ENCODE assay signal across 14 cellular contexts in genomic region chr6:166977626-166978550, GRCh38. TPM values are rescaled to one million over a fixed set of nuclear protein-coding genes. Genes with fewer than 3 reads are reported as not detected.
DNase-seq lines count a peak whose midpoint lies in the region; ATAC-seq and TF ChIP-seq lines count a peak whose summit lies in the region.
"Had no signal": no experiment of that assay in that cellular context is flagged by ENCODE, and none has a peak within 500 bp of the region (broad histone marks: within the 10 kb centered on the region; RNA-seq: fewer than 3 reads in every experiment).

No MANE protein-coding gene starts in this region.

- no peak overlapping the region for H4K91ac ChIP-seq in IMR-90 (ENCODE audit: insufficient read depth, low read depth, low read length)

- POLR2A ChIA-PET in IMR-90 (lab: Charles Lee; ENCODE audit: unreplicated experiment): no interaction called here

- peaks cover 3% of the 10 kb centered on the region for H3K9me3 Mint-ChIP-seq in mesothelial cell of epicardium
- H3K9me3 Mint-ChIP-seq in Calu3 (ENCODE audit: low read depth, unreplicated experiment): no peaks in the 10 kb centered on the region

- no peaks in the 10 kb centered on the region for H3K36me3 ChIP-seq in ACC112 (ENCODE audit: insufficient read depth, low read length)
- no peaks in the 10 kb centered on the region for H3K36me3 ChIP-seq in IMR-90 (ENCODE audit: control insufficient read depth, insufficient read depth, low read length)

- H3K23ac ChIP-seq in IMR-90 (ENCODE audit: low read depth, low read length): no peak overlapping the region

- no CpG with 5 or more reads among the region's 9 CpGs for WGBS in IMR-90 (ENCODE audit: extremely low coverage in 2 of 2, insufficient read length in 1 of 2), 2 experiments

- no peak overlapping the region for H2BK20ac ChIP-seq in IMR-90 (ENCODE audit: low read depth, low read length)

- H3K56ac ChIP-seq in IMR-90 (ENCODE audit: extremely low read depth, insufficient read depth, low read length): no peak overlapping the region

- H3K14ac ChIP-seq in IMR-90 (replicated peaks; ENCODE audit: low read depth, low read length): no peak overlapping the region

- H2BK120ac ChIP-seq in IMR-90 (ENCODE audit: low read depth, low read length): no peak overlapping the region

- no peak overlapping the region for H2BK15ac ChIP-seq in IMR-90 (ENCODE audit: low read depth, low read length)

- no peak overlapping the region for H3K4me2 ChIP-seq in IMR-90 (ENCODE audit: low read depth, low read length)

- H3K4ac ChIP-seq in IMR-90 (ENCODE audit: low read depth, low read length): no peak overlapping the region

- H3K4me1 Mint-ChIP-seq in mesothelial cell of epicardium (peaks cover 13% of the 10 kb centered on the region), Calu3 (ENCODE audit: low read depth, unreplicated experiment) (no peaks in the 10 kb centered on the region)

- H2AK5ac ChIP-seq in IMR-90 (ENCODE audit: low read depth, low read length): no peak overlapping the region

- H3K27me3 ChIP-seq in ACC112 (ENCODE audit: insufficient read depth, low read length): no peaks in the 10 kb centered on the region
- no peaks in the 10 kb centered on the region for H3K27me3 ChIP-seq in IMR-90 (ENCODE audit: control insufficient read depth, insufficient read depth, low read length)

- no peak overlapping the region for H2BK5ac ChIP-seq in IMR-90 (ENCODE audit: low read depth, low read length, poor library complexity, severe bottlenecking)

- H3K9me1 ChIP-seq in IMR-90 (ENCODE audit: insufficient read depth, low read length): no peaks in the 10 kb centered on the region; the same call in 1 of the 2 replicates

- H3K27me3 Mint-ChIP-seq in mesothelial cell of epicardium (ENCODE audit: low read depth) (no peaks in the 10 kb centered on the region), Calu3 (ENCODE audit: unreplicated experiment) (no peaks in the 10 kb centered on the region)

- DNase-seq in IMR-90: no peak
- DNase-seq in choroid plexus epithelial cell (ENCODE audit: low read depth): peak; percentile 42
- no peak for DNase-seq in mesothelial cell of epicardium (ENCODE audit: low spot score in 2 of 2, unreplicated experiment in 2 of 2)
- DNase-seq in stimulated activated CD4-positive, alpha-beta T cell treated with anti-CD3 and anti-CD28 coated beads, Interleukin-4, amount 100 ng/mL, for 1 hour: no peak
- no peak for DNase-seq in Calu3
- DNase-seq in GDM1 (lab: John Stamatoyannopoulos, UW): no peak
- DNase-seq in NCI-H2081 treated with DMSO at 0.1 percent for 48 hours (lab: John Stamatoyannopoulos, UW): no peak
- DNase-seq: DMS79 treated with DMSO at 0.1 percent for 48 hours, Karpas-422, NCI-H1105 treated with DMSO at 0.1 percent for 48 hours, NCI-H1930, NCI-H510A treated with DMSO at 0.1 percent for 48 hours, SHP77 had no signal

- in situ Hi-C loops in IMR-90 (cut with MboI; ENCODE audit: low sequenced_read_pairs): loop anchor here (25.0 kb wide), 1 partner anchor 341 kb away; the partner anchor contains the start of gene RPS6KA2

- no peak overlapping the region for H4K5ac ChIP-seq in IMR-90 (ENCODE audit: low read depth, low read length)

- H4K20me1 ChIP-seq in IMR-90 (ENCODE audit: insufficient read depth, low read length): no peaks in the 10 kb centered on the region

- no peak overlapping the region for H4K8ac ChIP-seq in IMR-90 (ENCODE audit: low read depth in 2 of 2, low read length in 2 of 2)

- peaks cover 2% of the 10 kb centered on the region for H3K79me2 ChIP-seq in ACC112 (ENCODE audit: control insufficient read depth, insufficient read depth, low read length, unreplicated experiment)

- dilution Hi-C loops in IMR-90 (cut with HindIII; ENCODE audit: low sequenced_read_pairs, unreplicated experiment): no loop called here

- H3K27ac Mint-ChIP-seq in mesothelial cell of epicardium (peak overlapping the region; percentile 66), Calu3 (ENCODE audit: unreplicated experiment) (no peak overlapping the region)

- no peak for TF ChIP-seq RAD21 in IMR-90 (IDR thresholded peaks at IDR 0.05; ENCODE audit: low read length)

- CTCF ChIA-PET in IMR-90 (lab: Yijun Ruan, JAX) (no interaction called here), Calu3 (lab: Charles Lee) (no interaction called here)

- peaks cover 14% of the 10 kb centered on the region for H3K4me1 ChIP-seq in ACC112 (ENCODE audit: control insufficient read depth, insufficient read depth, low read length, unreplicated experiment)
- no peaks in the 10 kb centered on the region for H3K4me1 ChIP-seq in IMR-90 (ENCODE audit: control insufficient read depth, insufficient read depth, low read length)

- no peaks in the 10 kb centered on the region for H3K9me3 ChIP-seq in IMR-90 (ENCODE audit: control insufficient read depth, insufficient read depth, low read length)

- H3K18ac ChIP-seq in IMR-90 (ENCODE audit: low read depth, low read length): no peak overlapping the region

- BruUV-seq in IMR-90 (replicated peaks; lab: Mats Ljungman, UMichigan) (no TSS peak), Calu3 (replicated peaks; lab: Mats Ljungman, UMichigan) (no TSS peak)

- H3K79me1 ChIP-seq in IMR-90 (ENCODE audit: low read depth in 1 of 2, low read length in 2 of 2): peaks cover 2% of the 10 kb centered on the region in 2 experiments; a peak in 2 of 4 replicates

- no peak overlapping the region for H2AK9ac ChIP-seq in IMR-90 (replicated peaks; ENCODE audit: low read depth, low read length, poor library complexity)

- peak overlapping the region; percentile 49 for H3K27ac ChIP-seq in ACC112 (ENCODE audit: low read depth, low read length)
- H3K27ac ChIP-seq in IMR-90 (ENCODE audit: insufficient read depth, low read length): no peak overlapping the region

- H3K36me3 Mint-ChIP-seq in mesothelial cell of epicardium (peaks cover 7% of the 10 kb centered on the region), Calu3 (ENCODE audit: insufficient read depth, unreplicated experiment) (no peaks in the 10 kb centered on the region)

- H3K9ac ChIP-seq in IMR-90 (ENCODE audit: low read depth, low read length): no peak overlapping the region

- TF ChIP-seq CTCF in IMR-90 (conservative IDR thresholded peaks at IDR 0.05; ENCODE audit: low read depth, low read length) (no peak), choroid plexus epithelial cell (conservative IDR thresholded peaks at IDR 0.05; ENCODE audit: low read depth, low read length) (no peak), mesothelial cell of epicardium (IDR thresholded peaks at IDR 0.05; ENCODE audit: unreplicated experiment) (no peak), Calu3 (IDR thresholded peaks at IDR 0.05; ENCODE audit: unreplicated experiment) (no peak)

- H3K4me3 ChIP-seq in ACC112 (ENCODE audit: low read depth, low read length) (peak overlapping the region; percentile 34; the same call in 1 of the 2 replicates), IMR-90 (ENCODE audit: insufficient read depth, low read depth, low read length) (no peak overlapping the region), choroid plexus epithelial cell (ENCODE audit: low read depth, low read length) (no peak overlapping the region)

- H3K4me3 Mint-ChIP-seq in mesothelial cell of epicardium: no peak overlapping the region
- H3K4me3 Mint-ChIP-seq in Calu3 (ENCODE audit: low read depth, unreplicated experiment): no peak overlapping the region

- no peak for TF ChIP-seq POLR2A in IMR-90 (IDR thresholded peaks at IDR 0.05; ENCODE audit: low read depth, low read length)

- H2AFZ ChIP-seq in ACC112 (ENCODE audit: low read length, unreplicated experiment) (peak overlapping the region; percentile 64), IMR-90 (replicated peaks; ENCODE audit: low read length, poor library complexity) (no peak overlapping the region)

- ATAC-seq in IMR-90 (ENCODE audit: low read depth): peak; percentile 48

- intact Hi-C loops in IMR-90 (cut with micrococcal nuclease) (no loop called here), Calu3 (cut with micrococcal nuclease; ENCODE audit: unreplicated experiment) (no loop called here)

TF ChIP-seq in IMR-90, 13 proteins besides CTCF, POLR2A, EP300 and RAD21:
- TF ChIP-seq FOS (IDR thresholded peaks at IDR 0.05; ENCODE audit: low read depth, low read length): no peak
- TF ChIP-seq SMC3 (IDR thresholded peaks at IDR 0.05; ENCODE audit: low read depth, low read length): no peak
- TF ChIP-seq MAFK (IDR thresholded peaks at IDR 0.05; ENCODE audit: low read depth, low read length): no peak
- TF ChIP-seq CEBPB (IDR thresholded peaks at IDR 0.05; ENCODE audit: low read depth, low read length): peak; percentile 28; the same call in 1 of the 2 replicates
- TF ChIP-seq NFE2L2 (IDR thresholded peaks at IDR 0.05; ENCODE audit: low read depth, low read length): no peak

RNA-seq across cellular contexts. Expression of gene CEP43, which starts 21.3 kb away (rescaled TPM):
- total RNA-seq in IMR-90 (2012; rRNA removed) (8.6 and 19.4 TPM in 2 replicates), mesothelial cell of epicardium (24.9 to 27.9 TPM (median 27.5 TPM) in 3 replicates), Calu3 (2022) (28.3 and 34.9 TPM in 2 replicates)
- polyA plus RNA-seq in IMR-90 (2012; rRNA removed): 8.5 and 10.7 TPM in 2 replicates
- 1.1 and 2.3 TPM in 2 replicates for polyA plus RNA-seq in IMR-90 (2012; cell fraction: cytosol; rRNA removed)
- polyA plus RNA-seq in IMR-90 (2012; cell fraction: nucleus; rRNA removed; ENCODE audit: low replicate concordance): 3.3 and 16.3 TPM in 2 replicates

RNA-seq across cellular contexts. Expression of gene RNASET2, which starts 21.5 kb away (rescaled TPM):
- total RNA-seq in IMR-90 (2012; rRNA removed): 13.6 and 14.2 TPM in 2 replicates
- polyA plus RNA-seq in IMR-90 (2012; rRNA removed): 23.6 and 24.9 TPM in 2 replicates
- polyA plus RNA-seq in IMR-90 (2012; cell fraction: cytosol; rRNA removed): 40.7 and 68.7 TPM in 2 replicates
- 19.1 and 27.8 TPM in 2 replicates for polyA plus RNA-seq in IMR-90 (2012; cell fraction: nucleus; rRNA removed; ENCODE audit: low replicate concordance)
- 37.0 to 42.3 TPM (median 41.5 TPM) in 3 replicates for total RNA-seq in mesothelial cell of epicardium
- total RNA-seq in Calu3 (2022): 65.2 and 70.2 TPM in 2 replicates
